25 cellular contexts compared by ENCODE assay signal in genomic region chr1:183495420-183495819, GRCh38.
"Had no signal": no experiment of that assay in that cellular context is flagged by ENCODE, and none has a peak within 500 bp of the region (broad histone marks: within the 10 kb centered on the region; RNA-seq: fewer than 3 reads in every experiment).

No MANE protein-coding gene starts in this region.

- H3K36me3 ChIP-seq: gastroesophageal sphincter, left lung, lower lobe of right lung, neural progenitor cell, ovary, right atrium auricular region, sigmoid colon had no signal

- H3K9ac ChIP-seq: neural progenitor cell had no signal

- H3K4me3 Mint-ChIP-seq: immature natural killer cell; mesothelial cell of epicardium; natural killer cell treated with Interleukin-12 subunit alpha and Interleukin-12 subunit beta and Interleukin-15 and Interleukin-18, amount 100 ng/mL, for 72 hours; neural progenitor cell; type B pancreatic cell had no signal

- H3K27ac ChIP-seq: dorsolateral prefrontal cortex, gastroesophageal sphincter, left lung, lower lobe of right lung, neural progenitor cell, ovary, right atrium auricular region, sigmoid colon, skin epidermis had no signal

- H3K4me1 Mint-ChIP-seq: mesothelial cell of epicardium, neural progenitor cell had no signal

- FAIRE-seq: endometrium, keratinocyte, urothelium cell line had no signal

- ATAC-seq: esophagus mucosa; gastroesophageal sphincter; left lung; lower lobe of right lung; natural killer cell treated with Interleukin-12 subunit alpha and Interleukin-12 subunit beta and Interleukin-15 and Interleukin-18, amount 100 ng/mL, for 72 hours had no signal

- H2AFZ ChIP-seq: neural progenitor cell had no signal

- DNase-seq: cortex of kidney; dorsolateral prefrontal cortex; effector CD8-positive, alpha-beta T cell; glutamatergic neuron; immature natural killer cell; left lung; lower lobe of right lung; nucleus accumbens; ovary; sigmoid colon; stimulated activated CD4-positive, alpha-beta T cell treated with anti-CD3 and anti-CD28 coated beads, Interleukin-2, amount 100 ng/mL, for 24 hours; stimulated activated CD4-positive, alpha-beta T cell treated with anti-CD3 and anti-CD28 coated beads, Interleukin-4, amount 100 ng/mL, for 4 hours; stimulated activated naive CD4-positive, alpha-beta T cell had no signal

- H3K9me3 ChIP-seq: gastroesophageal sphincter, left lung, lower lobe of right lung, ovary, right atrium auricular region, sigmoid colon had no signal

- H3K27ac Mint-ChIP-seq: mesothelial cell of epicardium; natural killer cell treated with Interleukin-12 subunit alpha and Interleukin-12 subunit beta and Interleukin-15 and Interleukin-18, amount 100 ng/mL, for 72 hours; neural progenitor cell; type B pancreatic cell had no signal

- H3K9me3 Mint-ChIP-seq: immature natural killer cell; memory B cell; natural killer cell treated with Interleukin-12 subunit alpha and Interleukin-12 subunit beta and Interleukin-15 and Interleukin-18, amount 100 ng/mL, for 72 hours; type B pancreatic cell had no signal

- H3K4me3 ChIP-seq: dorsolateral prefrontal cortex, gastroesophageal sphincter, left lung, lower lobe of right lung, neural progenitor cell, ovary, right atrium auricular region, sigmoid colon, skin epidermis had no signal

- H3K27me3 ChIP-seq: dorsolateral prefrontal cortex, gastroesophageal sphincter, left lung, neural progenitor cell, ovary, right atrium auricular region, sigmoid colon had no signal

- H3K27me3 Mint-ChIP-seq: memory B cell; natural killer cell treated with Interleukin-12 subunit alpha and Interleukin-12 subunit beta and Interleukin-15 and Interleukin-18, amount 100 ng/mL, for 72 hours; type B pancreatic cell had no signal

- H3K4me2 ChIP-seq: neural progenitor cell had no signal
